Comparison of ENCODE assay signal across 8 cellular contexts in the genomic region with DNA sequence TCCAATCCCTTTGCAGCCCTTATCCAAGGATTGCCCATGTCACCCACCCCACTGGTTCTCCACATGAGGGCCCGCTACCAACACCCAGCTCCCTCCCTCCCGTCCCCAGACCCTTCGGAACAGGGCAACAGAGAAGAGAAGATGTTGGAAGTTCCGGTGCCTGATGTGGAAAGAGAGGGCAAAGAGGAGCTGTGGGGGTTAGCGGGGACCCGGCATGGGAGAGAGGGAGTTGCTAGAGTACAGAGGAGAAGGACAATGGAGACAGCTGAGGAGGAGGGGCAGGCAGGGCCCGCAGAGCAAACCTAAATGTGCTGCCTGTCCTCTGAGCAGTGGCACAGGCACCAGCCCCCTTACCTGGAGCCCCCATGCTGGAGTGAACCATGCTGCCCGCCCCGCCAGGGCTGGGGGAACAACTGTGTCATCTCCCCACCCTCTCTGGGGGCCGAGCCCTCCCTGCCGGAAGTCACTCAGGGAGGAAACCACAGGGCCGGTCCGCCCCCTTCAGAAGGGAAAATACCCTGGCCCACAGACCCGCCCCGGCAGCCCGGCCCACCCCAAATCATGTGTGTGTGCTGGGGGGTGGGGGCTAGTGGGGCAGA. TPM values are rescaled to one million over a fixed set of nuclear protein-coding genes. Genes with fewer than 3 reads are reported as not detected.
DNase-seq lines count a peak whose midpoint lies in the region; ATAC-seq, FAIRE-seq and TF ChIP-seq lines count a peak whose summit lies in the region.

A gene (minus strand): TSS at position 417 of the 599 bp plus-strand sequence. CDS start 35 bp downstream, at position 382.

- H4K20me1 ChIP-seq in endothelial cell of umbilical vein (replicated peaks; ENCODE audit: control insufficient read depth, extremely low read depth, insufficient read depth, low read length): no peaks in the 10 kb centered on the region

- POLR2A ChIA-PET in activated CD4-positive, alpha-beta memory T cell treated with anti-CD3 and anti-CD28 coated beads, Interleukin-2, amount 10 ng/mL, durations not matched to agents 7 days and 5 days (lab: Charles Lee): interaction anchor here (1.0 to 2.3 kb wide), 12 partner anchors 9 to 172 kb away, joined by 3 to 20 read pairs (median 6); a partner anchor contains a TSS
- POLR2A ChIA-PET in endothelial cell of umbilical vein (lab: Charles Lee): no interaction called here

- H3K4me2 ChIP-seq in endothelial cell of umbilical vein (ENCODE audit: insufficient read depth, low read length): peak within 1 kb of the TSS; percentile 60

- peak within 1 kb of the TSS; percentile 82 for H3K4me3 Mint-ChIP-seq in activated CD4-positive, alpha-beta memory T cell treated with anti-CD3 and anti-CD28 coated beads, Interleukin-2, amount 10 ng/mL, durations not matched to agents 7 days and 5 days

- DNase-seq in activated CD4-positive, alpha-beta memory T cell treated with anti-CD3 and anti-CD28 coated beads, Interleukin-2, amount 10 ng/mL, durations not matched to agents 7 days and 5 days: peak; percentile 89
- DNase-seq in endothelial cell of umbilical vein (ENCODE audit: low read depth, low spot score) (no peak), thyroid gland (peak; percentile 13 to 20), D341Med (ENCODE audit: low spot score) (no peak)

- H3K4me1 ChIP-seq in HUES64 (ENCODE audit: insufficient read depth, low read length) (peaks cover 2% of the 10 kb centered on the region; the same call in 1 of the 2 replicates), endothelial cell of umbilical vein (ENCODE audit: control insufficient read depth, extremely low read depth, insufficient read depth, low read length) (peaks cover 6% of the 10 kb centered on the region), neutrophil (ENCODE audit: control insufficient read depth in 1 of 2, insufficient read depth in 1 of 2, low read depth in 1 of 2, low read length in 1 of 2) (peaks cover 21% of the 10 kb centered on the region in 2 experiments), thyroid gland (peaks cover 7 to 13% of the 10 kb centered on the region in 2 donors)

- peak within 1 kb of the TSS; percentile 81 for H3K27ac Mint-ChIP-seq in activated CD4-positive, alpha-beta memory T cell treated with anti-CD3 and anti-CD28 coated beads, Interleukin-2, amount 10 ng/mL, durations not matched to agents 7 days and 5 days

- dilution Hi-C loops in endothelial cell of umbilical vein (cut with MboI; ENCODE audit: extremely low pct_ligation_motif_present, low sequenced_read_pairs): no loop called here

- no peaks in the 10 kb centered on the region for H3K36me3 ChIP-seq in HUES64 (ENCODE audit: insufficient read depth, low read length)
- no peaks in the 10 kb centered on the region for H3K36me3 ChIP-seq in endothelial cell of umbilical vein (ENCODE audit: control insufficient read depth in 2 of 2, extremely low read depth in 1 of 2, insufficient read depth in 2 of 2, low read length in 2 of 2)
- no peaks in the 10 kb centered on the region for H3K36me3 ChIP-seq in neutrophil
- H3K36me3 ChIP-seq in thyroid gland: no peaks in the 10 kb centered on the region

- TF ChIP-seq POLR2A in endothelial cell of umbilical vein (IDR thresholded peaks at IDR 0.05; ENCODE audit: low read depth, low read length): no peak
- no peak for TF ChIP-seq POLR2A in thyroid gland (IDR thresholded peaks at IDR 0.05)

- intact Hi-C loops in endothelial cell of umbilical vein (cut with micrococcal nuclease) (loop anchor here (2.0 to 5.0 kb wide), 2 partner anchors 149 to 265 kb away; no protein-coding TSS in a partner anchor), thyroid gland (cut with DNase I) (loop anchor here (5.0 kb wide), 2 partner anchors 160 to 190 kb away; no protein-coding TSS in a partner anchor)

- no peaks in the 10 kb centered on the region for H3K9me3 Mint-ChIP-seq in activated CD4-positive, alpha-beta memory T cell treated with anti-CD3 and anti-CD28 coated beads, Interleukin-2, amount 10 ng/mL, durations not matched to agents 7 days and 5 days

- H2AFZ ChIP-seq in endothelial cell of umbilical vein (ENCODE audit: low read depth, low read length): peak within 1 kb of the TSS; percentile 80

- H3K9me3 ChIP-seq in HUES64 (ENCODE audit: insufficient read depth, low read depth, low read length) (no peaks in the 10 kb centered on the region), endothelial cell of umbilical vein (replicated peaks; ENCODE audit: control insufficient read depth, insufficient read depth, low read length) (no peaks in the 10 kb centered on the region), neutrophil (no peaks in the 10 kb centered on the region), thyroid gland (no peaks in the 10 kb centered on the region)

- H3K9ac ChIP-seq in HUES64 (ENCODE audit: low read depth, low read length): peak within 1 kb of the TSS; percentile 56
- H3K9ac ChIP-seq in endothelial cell of umbilical vein (replicated peaks; ENCODE audit: extremely low read depth, insufficient read depth, low read length): no peak within 1 kb of the TSS

- no peaks in the 10 kb centered on the region for H3K9me1 ChIP-seq in endothelial cell of umbilical vein (replicated peaks; ENCODE audit: control insufficient read depth, extremely low read depth, insufficient read depth, low read length)

- H3K79me2 ChIP-seq in endothelial cell of umbilical vein (ENCODE audit: control insufficient read depth, insufficient read depth, low read length): no peaks in the 10 kb centered on the region

- H3K36me3 Mint-ChIP-seq in activated CD4-positive, alpha-beta memory T cell treated with anti-CD3 and anti-CD28 coated beads, Interleukin-2, amount 10 ng/mL, durations not matched to agents 7 days and 5 days (ENCODE audit: low read depth): no peaks in the 10 kb centered on the region

- 3% methylated on average over 14 of the region's 16 CpGs for WGBS in HUES64
- 3 to 7% methylated on average over 11 to 15 of the region's 16 CpGs for WGBS in thyroid gland, 2 donors

- ATAC-seq in GM18909 (IDR thresholded peaks at IDR 0.05; ENCODE audit: poor library complexity, unreplicated experiment): peak; percentile 35
- no peak for ATAC-seq in HG03565 (IDR thresholded peaks at IDR 0.05; ENCODE audit: unreplicated experiment)

- no peaks in the 10 kb centered on the region for H3K27me3 Mint-ChIP-seq in activated CD4-positive, alpha-beta memory T cell treated with anti-CD3 and anti-CD28 coated beads, Interleukin-2, amount 10 ng/mL, durations not matched to agents 7 days and 5 days

- no peak within 1 kb of the TSS for H3K27ac ChIP-seq in HUES64 (ENCODE audit: low read depth, low read length)
- no peak within 1 kb of the TSS for H3K27ac ChIP-seq in endothelial cell of umbilical vein (ENCODE audit: insufficient read depth, low read depth, low read length)
- H3K27ac ChIP-seq in neutrophil: no peak within 1 kb of the TSS
- H3K27ac ChIP-seq in thyroid gland: no peak within 1 kb of the TSS

- peaks cover 34% of the 10 kb centered on the region for H3K27me3 ChIP-seq in HUES64 (ENCODE audit: insufficient read depth, low read length)
- H3K27me3 ChIP-seq in endothelial cell of umbilical vein (ENCODE audit: control insufficient read depth in 2 of 2, insufficient read depth in 2 of 2, low read length in 2 of 2): no peaks in the 10 kb centered on the region
- peaks cover 74% of the 10 kb centered on the region for H3K27me3 ChIP-seq in neutrophil
- H3K27me3 ChIP-seq in thyroid gland: peaks cover 9% of the 10 kb centered on the region

- BruUV-seq in endothelial cell of umbilical vein (replicated peaks; lab: Mats Ljungman, UMichigan): no TSS peak

- TF ChIP-seq CTCF in endothelial cell of umbilical vein (IDR thresholded peaks at IDR 0.05; ENCODE audit: extremely low read depth in 1 of 2, insufficient read depth in 1 of 2, low read depth in 1 of 2, low read length in 2 of 2) (no peak), neutrophil (IDR thresholded peaks at IDR 0.05) (no peak), thyroid gland (IDR thresholded peaks at IDR 0.05) (no peak)

- CTCF ChIA-PET in activated CD4-positive, alpha-beta memory T cell treated with anti-CD3 and anti-CD28 coated beads, Interleukin-2, amount 10 ng/mL, durations not matched to agents 7 days and 5 days (lab: Charles Lee): interaction anchor here (0.6 to 3.2 kb wide), 37 partner anchors 9 to 318 kb away, joined by 3 to 45 read pairs (median 4); a partner anchor contains a TSS
- CTCF ChIA-PET in endothelial cell of umbilical vein (lab: Charles Lee): interaction anchor here (0.6 to 3.0 kb wide), 21 partner anchors 8 to 308 kb away, joined by 3 to 33 read pairs (median 5); no protein-coding TSS in a partner anchor

- FAIRE-seq in endothelial cell of umbilical vein (lab: Jason Lieb, UNC): peak; percentile 67

- H3K4me3 ChIP-seq in HUES64 (ENCODE audit: low read length) (peak within 1 kb of the TSS; percentile 57), endothelial cell of umbilical vein (replicated peaks in 1 of 3; ENCODE audit: insufficient read depth in 1 of 3, low read depth in 1 of 3, low read length in 3 of 3) (peak within 1 kb of the TSS in 2 of 3 experiments; percentile 11 to 23), neutrophil (ENCODE audit: low read depth in 1 of 2, low read length in 1 of 2) (peak within 1 kb of the TSS; percentile 40 to 58), thyroid gland (replicated peaks in 1 of 3) (no peak within 1 kb of the TSS)

- H3K4me1 Mint-ChIP-seq in activated CD4-positive, alpha-beta memory T cell treated with anti-CD3 and anti-CD28 coated beads, Interleukin-2, amount 10 ng/mL, durations not matched to agents 7 days and 5 days: peaks cover 72% of the 10 kb centered on the region

TF ChIP-seq in endothelial cell of umbilical vein, 7 proteins besides CTCF, POLR2A, EP300 and RAD21 (continues in another document):
- TF ChIP-seq, protein P1, sequence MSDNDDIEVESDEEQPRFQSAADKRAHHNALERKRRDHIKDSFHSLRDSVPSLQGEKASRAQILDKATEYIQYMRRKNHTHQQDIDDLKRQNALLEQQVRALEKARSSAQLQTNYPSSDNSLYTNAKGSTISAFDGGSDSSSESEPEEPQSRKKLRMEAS (IDR thresholded peaks at IDR 0.05; ENCODE audit: insufficient read depth, insufficient read length): no peak
- no peak for TF ChIP-seq POLR2AphosphoS5 (IDR thresholded peaks at IDR 0.05; ENCODE audit: insufficient read depth, low read depth, low read length)
- no peak for TF ChIP-seq EZH2 (IDR thresholded peaks at IDR 0.05; ENCODE audit: borderline replicate concordance, low read depth, low read length, severe bottlenecking)

RNA-seq across cellular contexts. Expression of the gene that starts here (rescaled TPM):
- polyA plus RNA-seq in HUES64 (2013, experiment 1 of 2): 4.9 TPM
- 3.2 TPM for polyA plus RNA-seq in HUES64 (2013, experiment 2 of 2)
- 10 to 100 TPM; 31.3 to 35.8 TPM for total RNA-seq in activated CD4-positive, alpha-beta memory T cell treated with anti-CD3 and anti-CD28 coated beads, Interleukin-2, amount 10 ng/mL, durations not matched to agents 7 days and 5 days
- total RNA-seq in endothelial cell of umbilical vein: 3.2 and 4.0 TPM in 2 replicates
- 3.7 and 4.1 TPM in 2 replicates for polyA plus RNA-seq in endothelial cell of umbilical vein
- 1.2 and 1.7 TPM in 2 replicates for polyA plus RNA-seq in endothelial cell of umbilical vein (2011; cell fraction: cytosol; rRNA removed)
- polyA plus RNA-seq in endothelial cell of umbilical vein (2011; cell fraction: nucleus; rRNA removed): 3.4 and 3.7 TPM in 2 replicates
- polyA plus RNA-seq in endothelial cell of umbilical vein (2012): 2.0 and 2.8 TPM in 2 replicates
- polyA minus RNA-seq in endothelial cell of umbilical vein: 1.2 and 2.5 TPM in 2 replicates
- not detected for polyA minus RNA-seq in endothelial cell of umbilical vein (2011; cell fraction: cytosol; rRNA and poly(A)+ RNA removed)
- polyA minus RNA-seq in endothelial cell of umbilical vein (2011; cell fraction: nucleus; rRNA and poly(A)+ RNA removed): 0.87 and 4.2 TPM in 2 replicates
- total RNA-seq in thyroid gland: under 1 TPM; 0.11 to 0.49 (median 0.15) TPM

Comparison
In these comparisons a context has a peak if more than half of its experiments do, and no peak if none do; other contexts are left out.
1. Peak in DNase-seq in thyroid gland; RNA of the gene not detected or under 1 TPM.
2. H3K4me3 ChIP-seq: peak in HUES64 (single experiment), endothelial cell of umbilical vein (2 of 3) and neutrophil (2 of 2); none in thyroid gland (0 of 3).